In the genomic region with DNA sequence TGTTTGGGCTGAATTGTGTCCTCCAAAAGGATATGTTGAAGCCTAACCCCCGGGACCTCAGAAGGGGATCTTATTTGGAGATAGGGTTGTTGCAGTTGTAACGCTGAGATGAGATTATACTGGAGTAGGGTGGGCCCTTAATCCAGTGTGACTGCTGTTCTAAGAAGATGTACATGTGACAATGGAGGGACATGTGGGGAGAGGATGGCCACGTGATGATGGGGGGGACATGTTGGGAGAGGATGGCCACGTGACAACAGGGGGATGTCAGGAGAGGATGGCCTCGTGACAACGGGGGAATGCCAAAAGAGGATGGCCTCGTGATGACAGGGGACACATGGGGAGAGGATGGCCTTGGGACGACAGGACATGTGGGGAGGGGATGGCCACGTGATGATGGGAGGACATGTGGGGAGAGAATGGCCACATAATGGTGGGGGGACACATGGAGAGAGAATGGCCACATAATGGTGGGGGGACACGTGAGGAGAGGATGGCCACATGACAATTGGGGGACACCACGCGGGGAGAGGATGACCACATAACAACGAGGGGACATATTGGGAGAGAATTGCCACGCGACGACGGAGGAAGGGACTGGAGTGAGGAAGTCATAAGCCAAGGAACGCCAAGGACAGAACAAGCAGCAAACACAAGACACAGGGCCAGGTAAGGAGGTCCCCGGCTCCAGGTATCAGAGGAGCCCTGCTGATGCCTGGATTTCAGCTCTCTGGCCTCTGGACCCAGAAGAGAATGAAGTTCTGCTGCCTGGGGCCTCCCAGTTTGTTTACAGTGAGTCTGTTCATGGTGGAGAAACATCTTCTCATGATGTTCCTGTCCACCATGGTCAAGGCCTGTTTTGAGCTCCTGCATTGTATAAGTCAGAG, we compare ENCODE assay signal across 1 cellular context.
TF ChIP-seq lines count a peak whose summit lies in the region.

No MANE protein-coding gene starts in this region.

TF ChIP-seq in HepG2, 621 proteins besides CTCF, POLR2A, EP300 and RAD21 (continued from another document and continues in another):
- TF ChIP-seq ZMAT5 (CRISPR knock-in tag; IDR thresholded peaks at IDR 0.05; ENCODE audit: borderline replicate concordance, low read depth) (no peak), ZNF331 (CRISPR knock-in tag; IDR thresholded peaks at IDR 0.05) (peak; percentile 37; the same call in 1 of the 2 replicates), ATF7-NPFF (CRISPR knock-in tag; IDR thresholded peaks at IDR 0.05; ENCODE audit: low read depth) (peak; percentile 71; the same call in 1 of the 2 replicates), RXRA (CRISPR knock-in tag; IDR thresholded peaks at IDR 0.05) (peak; percentile 44), THRA (CRISPR knock-in tag; IDR thresholded peaks at IDR 0.05; ENCODE audit: borderline replicate concordance) (no peak), CBX2 (IDR thresholded peaks at IDR 0.05; ENCODE audit: low read depth, low read length) (no peak), CBX2 (CRISPR knock-in tag; IDR thresholded peaks at IDR 0.05; ENCODE audit: low read depth) (no peak), ZIK1 (CRISPR knock-in tag; IDR thresholded peaks at IDR 0.05; ENCODE audit: borderline replicate concordance, low read depth) (peak; percentile 84), FIP1L1 (IDR thresholded peaks at IDR 0.05; ENCODE audit: borderline replicate concordance, insufficient read depth, low read depth, low read length) (no peak), ZSCAN20 (CRISPR knock-in tag; IDR thresholded peaks at IDR 0.05; ENCODE audit: borderline replicate concordance) (no peak), ATF3 (CRISPR knock-in tag; IDR thresholded peaks at IDR 0.05) (no peak), BRD4 (CRISPR knock-in tag; IDR thresholded peaks at IDR 0.05) (peak; percentile 85), ERF (CRISPR knock-in tag; IDR thresholded peaks at IDR 0.05) (peak; percentile 32; the same call in 1 of the 2 replicates), ARHGAP35 (CRISPR knock-in tag; IDR thresholded peaks at IDR 0.05; ENCODE audit: borderline replicate concordance) (peak; percentile 85), TBX3 (IDR thresholded peaks at IDR 0.05; ENCODE audit: borderline replicate concordance) (no peak), ZNF343 (CRISPR knock-in tag; IDR thresholded peaks at IDR 0.05) (0 out of 2 replicates have a peak, but pooled peaks have one; percentile 11), ZSCAN21 (CRISPR knock-in tag; IDR thresholded peaks at IDR 0.05; ENCODE audit: borderline replicate concordance) (peak; percentile 82; the same call in 1 of the 2 replicates), CAMTA2 (CRISPR knock-in tag; IDR thresholded peaks at IDR 0.05; ENCODE audit: borderline replicate concordance) (peak; percentile 48; the same call in 1 of the 2 replicates), ZFP1 (CRISPR knock-in tag; IDR thresholded peaks at IDR 0.05) (no peak), ZNF713 (CRISPR knock-in tag; IDR thresholded peaks at IDR 0.05) (peak; percentile 40), TEF (CRISPR knock-in tag; IDR thresholded peaks at IDR 0.05) (peak; percentile 78; the same call in 1 of the 2 replicates), ZNF20 (CRISPR knock-in tag; IDR thresholded peaks at IDR 0.05) (no peak), SMARCE1 (IDR thresholded peaks at IDR 0.05; ENCODE audit: borderline replicate concordance) (no peak), ZNF7 (CRISPR knock-in tag; IDR thresholded peaks at IDR 0.05) (no peak), ZNF564 (CRISPR knock-in tag; IDR thresholded peaks at IDR 0.05) (peak; percentile 78), ZNF230 (CRISPR knock-in tag; IDR thresholded peaks at IDR 0.05) (no peak; the same call in 1 of the 2 replicates), NR1H2 (CRISPR knock-in tag; IDR thresholded peaks at IDR 0.05; ENCODE audit: borderline replicate concordance, low read depth) (no peak), MIXL1 (CRISPR knock-in tag; IDR thresholded peaks at IDR 0.05) (no peak), CREM (IDR thresholded peaks at IDR 0.05) (no peak), CREM (CRISPR knock-in tag; IDR thresholded peaks at IDR 0.05) (no peak), TFAP4 (IDR thresholded peaks at IDR 0.05; ENCODE audit: borderline replicate concordance, low read depth) (no peak), ARNT (IDR thresholded peaks at IDR 0.05) (no peak), ZFYVE20 (CRISPR knock-in tag; IDR thresholded peaks at IDR 0.05; ENCODE audit: borderline replicate concordance, low read depth) (peak; percentile 77), MTERF4 (CRISPR knock-in tag; IDR thresholded peaks at IDR 0.05) (peak; percentile 96), SIX1 (CRISPR knock-in tag; IDR thresholded peaks at IDR 0.05; ENCODE audit: borderline replicate concordance) (no peak), ZSCAN25 (CRISPR knock-in tag; IDR thresholded peaks at IDR 0.05) (peak; percentile 80; the same call in 1 of the 2 replicates), SMAD3 (CRISPR knock-in tag; IDR thresholded peaks at IDR 0.05) (0 out of 2 replicates have a peak, but pooled peaks have one; percentile 2), PCBP1 (IDR thresholded peaks at IDR 0.05; ENCODE audit: borderline replicate concordance, low read depth, low read length) (no peak), HNF4A (CRISPR knock-in tag; IDR thresholded peaks at IDR 0.05) (peak; percentile 90; the same call in 1 of the 2 replicates), ZNF607 (CRISPR knock-in tag; IDR thresholded peaks at IDR 0.05; ENCODE audit: borderline replicate concordance) (peak; percentile 36; the same call in 1 of the 2 replicates)
- TF ChIP-seq, protein P1, sequence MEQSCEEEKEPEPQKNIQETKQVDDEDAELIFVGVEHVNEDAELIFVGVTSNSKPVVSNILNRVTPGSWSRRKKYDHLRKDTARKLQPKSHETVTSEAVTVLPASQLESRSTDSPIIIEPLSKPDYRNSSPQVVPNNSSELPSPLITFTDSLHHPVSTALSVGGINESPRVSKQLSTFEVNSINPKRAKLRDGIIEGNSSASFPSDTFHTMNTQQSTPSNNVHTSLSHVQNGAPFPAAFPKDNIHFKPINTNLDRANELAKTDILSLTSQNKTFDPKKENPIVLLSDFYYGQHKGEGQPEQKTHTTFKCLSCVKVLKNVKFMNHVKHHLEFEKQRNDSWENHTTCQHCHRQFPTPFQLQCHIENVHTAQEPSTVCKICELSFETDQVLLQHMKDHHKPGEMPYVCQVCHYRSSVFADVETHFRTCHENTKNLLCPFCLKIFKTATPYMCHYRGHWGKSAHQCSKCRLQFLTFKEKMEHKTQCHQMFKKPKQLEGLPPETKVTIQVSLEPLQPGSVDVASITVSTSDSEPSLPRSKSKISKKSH (CRISPR knock-in tag; IDR thresholded peaks at IDR 0.05; ENCODE audit: borderline replicate concordance), result peak; percentile 95
- TF ChIP-seq, protein P2, sequence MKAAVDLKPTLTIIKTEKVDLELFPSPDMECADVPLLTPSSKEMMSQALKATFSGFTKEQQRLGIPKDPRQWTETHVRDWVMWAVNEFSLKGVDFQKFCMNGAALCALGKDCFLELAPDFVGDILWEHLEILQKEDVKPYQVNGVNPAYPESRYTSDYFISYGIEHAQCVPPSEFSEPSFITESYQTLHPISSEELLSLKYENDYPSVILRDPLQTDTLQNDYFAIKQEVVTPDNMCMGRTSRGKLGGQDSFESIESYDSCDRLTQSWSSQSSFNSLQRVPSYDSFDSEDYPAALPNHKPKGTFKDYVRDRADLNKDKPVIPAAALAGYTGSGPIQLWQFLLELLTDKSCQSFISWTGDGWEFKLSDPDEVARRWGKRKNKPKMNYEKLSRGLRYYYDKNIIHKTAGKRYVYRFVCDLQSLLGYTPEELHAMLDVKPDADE (CRISPR knock-in tag; IDR thresholded peaks at IDR 0.05), result no peak
- TF ChIP-seq, protein P3, sequence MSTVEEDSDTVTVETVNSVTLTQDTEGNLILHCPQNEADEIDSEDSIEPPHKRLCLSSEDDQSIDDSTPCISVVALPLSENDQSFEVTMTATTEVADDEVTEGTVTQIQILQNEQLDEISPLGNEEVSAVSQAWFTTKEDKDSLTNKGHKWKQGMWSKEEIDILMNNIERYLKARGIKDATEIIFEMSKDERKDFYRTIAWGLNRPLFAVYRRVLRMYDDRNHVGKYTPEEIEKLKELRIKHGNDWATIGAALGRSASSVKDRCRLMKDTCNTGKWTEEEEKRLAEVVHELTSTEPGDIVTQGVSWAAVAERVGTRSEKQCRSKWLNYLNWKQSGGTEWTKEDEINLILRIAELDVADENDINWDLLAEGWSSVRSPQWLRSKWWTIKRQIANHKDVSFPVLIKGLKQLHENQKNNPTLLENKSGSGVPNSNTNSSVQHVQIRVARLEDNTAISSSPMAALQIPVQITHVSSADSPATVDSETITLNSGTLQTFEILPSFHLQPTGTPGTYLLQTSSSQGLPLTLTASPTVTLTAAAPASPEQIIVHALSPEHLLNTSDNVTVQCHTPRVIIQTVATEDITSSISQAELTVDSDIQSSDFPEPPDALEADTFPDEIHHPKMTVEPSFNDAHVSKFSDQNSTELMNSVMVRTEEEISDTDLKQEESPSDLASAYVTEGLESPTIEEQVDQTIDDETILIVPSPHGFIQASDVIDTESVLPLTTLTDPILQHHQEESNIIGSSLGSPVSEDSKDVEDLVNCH (CRISPR knock-in tag; IDR thresholded peaks at IDR 0.05), result no peak
- TF ChIP-seq, protein P4, sequence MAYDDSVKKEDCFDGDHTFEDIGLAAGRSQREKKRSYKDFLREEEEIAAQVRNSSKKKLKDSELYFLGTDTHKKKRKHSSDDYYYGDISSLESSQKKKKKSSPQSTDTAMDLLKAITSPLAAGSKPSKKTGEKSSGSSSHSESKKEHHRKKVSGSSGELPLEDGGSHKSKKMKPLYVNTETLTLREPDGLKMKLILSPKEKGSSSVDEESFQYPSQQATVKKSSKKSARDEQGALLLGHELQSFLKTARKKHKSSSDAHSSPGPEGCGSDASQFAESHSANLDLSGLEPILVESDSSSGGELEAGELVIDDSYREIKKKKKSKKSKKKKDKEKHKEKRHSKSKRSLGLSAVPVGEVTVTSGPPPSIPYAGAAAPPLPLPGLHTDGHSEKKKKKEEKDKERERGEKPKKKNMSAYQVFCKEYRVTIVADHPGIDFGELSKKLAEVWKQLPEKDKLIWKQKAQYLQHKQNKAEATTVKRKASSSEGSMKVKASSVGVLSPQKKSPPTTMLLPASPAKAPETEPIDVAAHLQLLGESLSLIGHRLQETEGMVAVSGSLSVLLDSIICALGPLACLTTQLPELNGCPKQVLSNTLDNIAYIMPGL (CRISPR knock-in tag; IDR thresholded peaks at IDR 0.05; ENCODE audit: borderline replicate concordance in 1 of 2, low read depth in 1 of 2), result no peak; a peak in 2 of 4 replicates
